In the genomic region with DNA sequence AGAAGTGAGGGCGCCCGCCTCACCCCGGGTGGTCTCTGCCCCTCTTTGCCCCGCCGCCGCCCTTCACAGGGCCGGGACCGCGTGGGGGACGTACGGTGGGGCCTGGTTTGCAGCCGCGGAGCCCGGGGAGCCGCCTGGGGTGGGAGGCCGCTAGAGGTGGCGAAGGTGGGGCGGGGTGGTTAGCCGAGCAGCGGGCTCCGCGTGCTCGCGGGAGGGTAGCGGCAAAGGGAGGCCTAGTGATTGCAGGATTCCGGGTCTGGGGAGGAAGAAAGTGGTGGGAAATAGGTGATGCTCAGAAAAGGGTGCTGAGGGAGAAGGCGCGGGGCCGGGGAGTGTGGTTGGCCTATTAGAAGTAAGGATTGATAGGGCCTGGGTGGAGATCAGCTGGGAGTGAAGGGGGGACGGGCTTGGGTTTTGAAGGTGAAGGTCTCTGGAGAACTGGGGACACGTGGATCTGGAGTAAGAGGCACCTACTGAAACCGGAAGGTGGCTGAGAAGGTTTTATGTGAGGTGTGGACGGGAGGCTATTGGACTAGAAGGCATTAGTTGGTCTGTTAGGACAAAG, we compare ENCODE assay signal across 1 cellular context.
TF ChIP-seq lines count a peak whose summit lies in the region.

No MANE protein-coding gene starts in this region.

TF ChIP-seq in K562, 482 proteins besides CTCF, POLR2A, EP300 and RAD21 (continued from another document and continues in another):
- TF ChIP-seq ZBTB40 (IDR thresholded peaks at IDR 0.05) (0 out of 2 replicates have a peak, but pooled peaks have one; percentile 22), ZBTB40 (CRISPR knock-in tag; IDR thresholded peaks at IDR 0.05) (0 out of 2 replicates have a peak, but pooled peaks have one; percentile 1), ZNF175 (CRISPR knock-in tag; IDR thresholded peaks at IDR 0.05; ENCODE audit: low read depth) (no peak), ZFP30 (CRISPR knock-in tag; IDR thresholded peaks at IDR 0.05; ENCODE audit: borderline replicate concordance) (no peak), EP400 (IDR thresholded peaks at IDR 0.05) (peak; percentile 83), HMGN3 (IDR thresholded peaks at IDR 0.05; ENCODE audit: borderline replicate concordance, extremely low read depth, insufficient read length, low read depth, low read length) (no peak), ELF2 (CRISPR knock-in tag; IDR thresholded peaks at IDR 0.05) (no peak), ARID1B (IDR thresholded peaks at IDR 0.05) (no peak), SIN3B (IDR thresholded peaks at IDR 0.05; ENCODE audit: low read depth) (no peak), FOXA1 (IDR thresholded peaks at IDR 0.05; ENCODE audit: borderline replicate concordance) (no peak), HNRNPK (IDR thresholded peaks at IDR 0.05; ENCODE audit: low read depth, low read length, poor library complexity, severe bottlenecking) (no peak), MBD2 (IDR thresholded peaks at IDR 0.05; ENCODE audit: borderline replicate concordance, low read depth) (no peak), RBFOX2 (IDR thresholded peaks at IDR 0.05; ENCODE audit: low read depth, low read length) (0 out of 2 replicates have a peak, but pooled peaks have one; percentile 47), SMARCE1 (IDR thresholded peaks at IDR 0.05) (0 out of 2 replicates have a peak, but pooled peaks have one; percentile 16), ZNF695 (CRISPR knock-in tag; IDR thresholded peaks at IDR 0.05) (no peak), DACH1 (IDR thresholded peaks at IDR 0.05; ENCODE audit: partially characterized antibody) (peak; percentile 88), ZNF436 (CRISPR knock-in tag; IDR thresholded peaks at IDR 0.05) (no peak), TOE1 (IDR thresholded peaks at IDR 0.05; ENCODE audit: borderline replicate concordance) (no peak), TOE1 (CRISPR knock-in tag; IDR thresholded peaks at IDR 0.05; ENCODE audit: borderline replicate concordance, low read depth) (no peak), STAG1 (CRISPR knock-in tag; IDR thresholded peaks at IDR 0.05; ENCODE audit: borderline replicate concordance) (no peak), ZNF766 (CRISPR knock-in tag; conservative IDR thresholded peaks at IDR 0.05) (no peak), ZNF232 (CRISPR knock-in tag; IDR thresholded peaks at IDR 0.05) (no peak), ZNF830 (CRISPR knock-in tag; IDR thresholded peaks at IDR 0.05) (no peak), MYNN (IDR thresholded peaks at IDR 0.05) (no peak), MYNN (CRISPR knock-in tag; IDR thresholded peaks at IDR 0.05) (no peak), FOS (IDR thresholded peaks at IDR 0.05; ENCODE audit: extremely low read depth, insufficient read length) (no peak), ZC3H11A (IDR thresholded peaks at IDR 0.05; ENCODE audit: low read depth, low read length) (no peak), PTTG1 (tag; IDR thresholded peaks at IDR 0.05; ENCODE audit: low read depth) (no peak), TAL1 (IDR thresholded peaks at IDR 0.05) (no peak)
- TF ChIP-seq, protein P1, sequence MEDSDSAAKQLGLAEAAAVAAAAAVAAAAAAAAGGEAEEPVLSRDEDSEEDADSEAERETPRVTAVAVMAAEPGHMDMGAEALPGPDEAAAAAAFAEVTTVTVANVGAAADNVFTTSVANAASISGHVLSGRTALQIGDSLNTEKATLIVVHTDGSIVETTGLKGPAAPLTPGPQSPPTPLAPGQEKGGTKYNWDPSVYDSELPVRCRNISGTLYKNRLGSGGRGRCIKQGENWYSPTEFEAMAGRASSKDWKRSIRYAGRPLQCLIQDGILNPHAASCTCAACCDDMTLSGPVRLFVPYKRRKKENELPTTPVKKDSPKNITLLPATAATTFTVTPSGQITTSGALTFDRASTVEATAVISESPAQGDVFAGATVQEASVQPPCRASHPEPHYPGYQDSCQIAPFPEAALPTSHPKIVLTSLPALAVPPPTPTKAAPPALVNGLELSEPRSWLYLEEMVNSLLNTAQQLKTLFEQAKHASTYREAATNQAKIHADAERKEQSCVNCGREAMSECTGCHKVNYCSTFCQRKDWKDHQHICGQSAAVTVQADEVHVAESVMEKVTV (CRISPR knock-in tag; IDR thresholded peaks at IDR 0.05), result no peak
- TF ChIP-seq, protein P2, sequence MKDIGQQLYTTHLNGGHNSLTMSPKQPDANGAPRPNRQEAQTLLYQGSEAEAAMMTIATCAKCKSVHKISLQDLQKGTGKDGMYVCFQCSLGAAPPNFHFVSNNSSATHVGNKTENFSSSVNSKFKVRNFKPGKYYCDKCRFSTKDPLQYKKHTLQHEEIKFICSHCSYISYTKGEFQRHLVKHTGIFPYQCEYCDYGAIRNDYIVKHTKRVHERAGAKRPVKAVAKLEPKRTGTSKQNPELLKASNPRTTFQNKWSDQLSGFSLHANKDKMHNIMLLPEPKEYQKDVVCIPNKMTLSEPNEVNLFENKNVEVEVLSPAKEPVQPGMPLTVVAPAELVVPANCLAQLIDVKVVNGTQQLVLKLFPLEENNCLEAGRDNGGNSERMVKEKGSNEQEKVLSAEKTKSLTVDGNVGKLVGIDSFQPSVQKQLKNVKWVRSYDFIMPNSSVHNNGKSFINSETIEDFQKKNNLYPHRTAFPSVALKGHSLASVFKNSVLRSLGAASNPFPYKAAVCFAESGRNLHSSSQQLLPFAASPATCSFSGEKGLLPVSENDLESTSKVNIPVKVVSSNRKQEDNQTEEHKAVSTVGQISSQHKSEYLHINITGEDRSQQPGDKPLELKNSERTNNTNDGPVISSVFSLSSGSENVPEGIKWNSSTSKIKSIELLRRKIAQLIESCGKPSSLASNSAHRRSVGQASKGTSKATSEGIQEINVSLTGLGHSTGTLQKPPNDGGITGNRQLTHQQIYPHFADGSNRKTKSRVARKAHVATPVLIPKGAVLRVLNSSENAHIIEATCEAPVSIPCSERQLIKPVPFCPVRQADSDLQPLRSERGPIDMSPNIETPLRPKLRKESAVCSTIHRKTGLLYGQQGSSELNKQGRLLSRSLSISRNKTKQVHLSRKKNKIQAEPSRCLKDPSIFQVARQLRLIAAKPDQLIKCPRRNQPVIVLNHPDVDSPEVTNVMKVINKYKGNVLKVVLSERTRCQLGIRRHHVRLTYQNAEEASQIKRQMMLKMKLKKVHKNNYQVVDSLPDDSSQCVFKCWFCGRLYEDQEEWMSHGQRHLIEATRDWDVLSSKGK (CRISPR knock-in tag; IDR thresholded peaks at IDR 0.05), result no peak
- TF ChIP-seq, protein P3, sequence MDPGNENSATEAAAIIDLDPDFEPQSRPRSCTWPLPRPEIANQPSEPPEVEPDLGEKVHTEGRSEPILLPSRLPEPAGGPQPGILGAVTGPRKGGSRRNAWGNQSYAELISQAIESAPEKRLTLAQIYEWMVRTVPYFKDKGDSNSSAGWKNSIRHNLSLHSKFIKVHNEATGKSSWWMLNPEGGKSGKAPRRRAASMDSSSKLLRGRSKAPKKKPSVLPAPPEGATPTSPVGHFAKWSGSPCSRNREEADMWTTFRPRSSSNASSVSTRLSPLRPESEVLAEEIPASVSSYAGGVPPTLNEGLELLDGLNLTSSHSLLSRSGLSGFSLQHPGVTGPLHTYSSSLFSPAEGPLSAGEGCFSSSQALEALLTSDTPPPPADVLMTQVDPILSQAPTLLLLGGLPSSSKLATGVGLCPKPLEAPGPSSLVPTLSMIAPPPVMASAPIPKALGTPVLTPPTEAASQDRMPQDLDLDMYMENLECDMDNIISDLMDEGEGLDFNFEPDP (CRISPR knock-in tag; IDR thresholded peaks at IDR 0.05), result no peak
- TF ChIP-seq, protein P4, sequence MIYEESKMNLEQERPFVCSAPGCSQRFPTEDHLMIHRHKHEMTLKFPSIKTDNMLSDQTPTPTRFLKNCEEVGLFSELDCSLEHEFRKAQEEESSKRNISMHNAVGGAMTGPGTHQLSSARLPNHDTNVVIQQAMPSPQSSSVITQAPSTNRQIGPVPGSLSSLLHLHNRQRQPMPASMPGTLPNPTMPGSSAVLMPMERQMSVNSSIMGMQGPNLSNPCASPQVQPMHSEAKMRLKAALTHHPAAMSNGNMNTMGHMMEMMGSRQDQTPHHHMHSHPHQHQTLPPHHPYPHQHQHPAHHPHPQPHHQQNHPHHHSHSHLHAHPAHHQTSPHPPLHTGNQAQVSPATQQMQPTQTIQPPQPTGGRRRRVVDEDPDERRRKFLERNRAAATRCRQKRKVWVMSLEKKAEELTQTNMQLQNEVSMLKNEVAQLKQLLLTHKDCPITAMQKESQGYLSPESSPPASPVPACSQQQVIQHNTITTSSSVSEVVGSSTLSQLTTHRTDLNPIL (CRISPR knock-in tag; IDR thresholded peaks at IDR 0.05), result no peak
- TF ChIP-seq, protein P5, sequence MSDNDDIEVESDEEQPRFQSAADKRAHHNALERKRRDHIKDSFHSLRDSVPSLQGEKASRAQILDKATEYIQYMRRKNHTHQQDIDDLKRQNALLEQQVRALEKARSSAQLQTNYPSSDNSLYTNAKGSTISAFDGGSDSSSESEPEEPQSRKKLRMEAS (CRISPR knock-in tag; IDR thresholded peaks at IDR 0.05), result no peak; the same call in 1 of the 2 replicates
- TF ChIP-seq, protein P6, sequence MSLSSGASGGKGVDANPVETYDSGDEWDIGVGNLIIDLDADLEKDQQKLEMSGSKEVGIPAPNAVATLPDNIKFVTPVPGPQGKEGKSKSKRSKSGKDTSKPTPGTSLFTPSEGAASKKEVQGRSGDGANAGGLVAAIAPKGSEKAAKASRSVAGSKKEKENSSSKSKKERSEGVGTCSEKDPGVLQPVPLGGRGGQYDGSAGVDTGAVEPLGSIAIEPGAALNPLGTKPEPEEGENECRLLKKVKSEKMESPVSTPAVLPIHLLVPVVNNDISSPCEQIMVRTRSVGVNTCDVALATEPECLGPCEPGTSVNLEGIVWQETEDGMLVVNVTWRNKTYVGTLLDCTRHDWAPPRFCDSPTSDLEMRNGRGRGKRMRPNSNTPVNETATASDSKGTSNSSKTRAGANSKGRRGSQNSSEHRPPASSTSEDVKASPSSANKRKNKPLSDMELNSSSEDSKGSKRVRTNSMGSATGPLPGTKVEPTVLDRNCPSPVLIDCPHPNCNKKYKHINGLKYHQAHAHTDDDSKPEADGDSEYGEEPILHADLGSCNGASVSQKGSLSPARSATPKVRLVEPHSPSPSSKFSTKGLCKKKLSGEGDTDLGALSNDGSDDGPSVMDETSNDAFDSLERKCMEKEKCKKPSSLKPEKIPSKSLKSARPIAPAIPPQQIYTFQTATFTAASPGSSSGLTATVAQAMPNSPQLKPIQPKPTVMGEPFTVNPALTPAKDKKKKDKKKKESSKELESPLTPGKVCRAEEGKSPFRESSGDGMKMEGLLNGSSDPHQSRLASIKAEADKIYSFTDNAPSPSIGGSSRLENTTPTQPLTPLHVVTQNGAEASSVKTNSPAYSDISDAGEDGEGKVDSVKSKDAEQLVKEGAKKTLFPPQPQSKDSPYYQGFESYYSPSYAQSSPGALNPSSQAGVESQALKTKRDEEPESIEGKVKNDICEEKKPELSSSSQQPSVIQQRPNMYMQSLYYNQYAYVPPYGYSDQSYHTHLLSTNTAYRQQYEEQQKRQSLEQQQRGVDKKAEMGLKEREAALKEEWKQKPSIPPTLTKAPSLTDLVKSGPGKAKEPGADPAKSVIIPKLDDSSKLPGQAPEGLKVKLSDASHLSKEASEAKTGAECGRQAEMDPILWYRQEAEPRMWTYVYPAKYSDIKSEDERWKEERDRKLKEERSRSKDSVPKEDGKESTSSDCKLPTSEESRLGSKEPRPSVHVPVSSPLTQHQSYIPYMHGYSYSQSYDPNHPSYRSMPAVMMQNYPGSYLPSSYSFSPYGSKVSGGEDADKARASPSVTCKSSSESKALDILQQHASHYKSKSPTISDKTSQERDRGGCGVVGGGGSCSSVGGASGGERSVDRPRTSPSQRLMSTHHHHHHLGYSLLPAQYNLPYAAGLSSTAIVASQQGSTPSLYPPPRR (CRISPR knock-in tag; IDR thresholded peaks at IDR 0.05; ENCODE audit: borderline replicate concordance), result no peak
